ENCODE assay signal across 29 cellular contexts in genomic region chr1:201060586-201060985, GRCh38. TPM values are rescaled to one million over a fixed set of nuclear protein-coding genes. Genes with fewer than 3 reads are reported as not detected.
"Had no signal": no experiment of that assay in that cellular context is flagged by ENCODE, and none has a peak within 500 bp of the region (broad histone marks: within the 10 kb centered on the region; RNA-seq: fewer than 3 reads in every experiment).

No MANE protein-coding gene starts in this region.

- H3K27me3 ChIP-seq: cardiac muscle cell, ovary, stomach, suprapubic skin, transverse colon, uterus had no signal

- FAIRE-seq: endometrium had no signal

- H3K4me1 ChIP-seq: suprapubic skin, uterus had no signal

- H3K9me3 ChIP-seq: ovary, stomach, suprapubic skin, transverse colon, uterus had no signal

- H3K4me3 ChIP-seq: cardiac muscle cell, ovary, skin epidermis, stomach, suprapubic skin, transverse colon, uterus had no signal

- DNase-seq: activated B cell treated with CpG ODN at 0.5 μM for 24 hours; activated CD4-positive, alpha-beta T cell treated with anti-CD3 and anti-CD28 coated beads for 4 hours; activated CD4-positive, alpha-beta T cell treated with anti-CD3 and anti-CD28 coated beads, Interleukin-2, amount 50 U/mL, for 48 hours; activated CD8-positive, alpha-beta memory T cell treated with anti-CD3 and anti-CD28 coated beads, Interleukin-2, amount 50 U/mL, for 48 hours; activated naive CD4-positive, alpha-beta T cell treated with anti-CD3 and anti-CD28 coated beads, Interleukin-2, amount 10 ng/mL, durations not matched to agents 7 days and 5 days; activated T-cell treated with anti-CD3 and anti-CD28 coated beads, Interleukin-2, amount 50 U/mL, for 4 hours; effector CD4-positive, alpha-beta T cell; mammary epithelial cell; naive thymus-derived CD8-positive, alpha-beta T cell; ovary; right cardiac atrium; stimulated activated CD4-positive, alpha-beta T cell treated with anti-CD3 and anti-CD28 coated beads, Interleukin-1b, Interleukin-23, amount 100 ng/mL, for 48 hours; T-helper 9 cell; transverse colon; uterus had no signal

- H3K36me3 Mint-ChIP-seq: activated naive CD4-positive, alpha-beta T cell treated with anti-CD3 and anti-CD28 coated beads, Interleukin-2, amount 10 ng/mL, durations not matched to agents 7 days and 5 days; mesothelial cell of epicardium; naive thymus-derived CD8-positive, alpha-beta T cell; stimulated activated effector memory CD8-positive, alpha-beta T cell treated with anti-CD3 and anti-CD28 coated beads, Interleukin-12 subunit alpha, Interleukin-12 subunit beta, amount 100 ng/mL, for 72 hours had no signal

- H3K4me3 Mint-ChIP-seq: activated B cell treated with CpG ODN at 0.5 μM for 24 hours; activated naive CD4-positive, alpha-beta T cell treated with anti-CD3 and anti-CD28 coated beads, Interleukin-2, amount 10 ng/mL, durations not matched to agents 7 days and 5 days; activated T-cell treated with anti-CD3 and anti-CD28 coated beads, Interleukin-2, amount 50 U/mL, for 4 hours; dendritic cell treated with granulocyte-macrophage colony-stimulating factor and Interleukin-4, amounts not matched to agents 40 ng/mL and 50 ng/mL, for 4 days; mesothelial cell of epicardium; naive thymus-derived CD8-positive, alpha-beta T cell; stimulated activated effector memory CD8-positive, alpha-beta T cell treated with anti-CD3 and anti-CD28 coated beads, Interleukin-12 subunit alpha, Interleukin-12 subunit beta, amount 100 ng/mL, for 72 hours had no signal

- ATAC-seq: activated T-cell treated with anti-CD3 and anti-CD28 coated beads, Interleukin-2, amount 50 U/mL, for 4 hours; naive thymus-derived CD8-positive, alpha-beta T cell; right cardiac atrium; stimulated activated effector memory CD8-positive, alpha-beta T cell treated with anti-CD3 and anti-CD28 coated beads, Interleukin-12 subunit alpha, Interleukin-12 subunit beta, amount 100 ng/mL, for 72 hours had no signal

- H3K36me3 ChIP-seq: cardiac muscle cell, ovary, stomach, suprapubic skin, transverse colon, uterus had no signal

- H3K27ac ChIP-seq: cardiac muscle cell, ovary, skin epidermis, stomach, suprapubic skin, transverse colon, uterus had no signal

- H3K27ac Mint-ChIP-seq: activated B cell treated with CpG ODN at 0.5 μM for 24 hours; activated naive CD4-positive, alpha-beta T cell treated with anti-CD3 and anti-CD28 coated beads, Interleukin-2, amount 10 ng/mL, durations not matched to agents 7 days and 5 days; dendritic cell treated with granulocyte-macrophage colony-stimulating factor and Interleukin-4, amounts not matched to agents 40 ng/mL and 50 ng/mL, for 4 days; mesothelial cell of epicardium; naive thymus-derived CD8-positive, alpha-beta T cell; stimulated activated effector memory CD8-positive, alpha-beta T cell treated with anti-CD3 and anti-CD28 coated beads, Interleukin-12 subunit alpha, Interleukin-12 subunit beta, amount 100 ng/mL, for 72 hours had no signal

- H3K9me3 Mint-ChIP-seq: activated B cell treated with CpG ODN at 0.5 μM for 24 hours; activated naive CD4-positive, alpha-beta T cell treated with anti-CD3 and anti-CD28 coated beads, Interleukin-2, amount 10 ng/mL, durations not matched to agents 7 days and 5 days; activated T-cell treated with anti-CD3 and anti-CD28 coated beads, Interleukin-2, amount 50 U/mL, for 4 hours; dendritic cell treated with granulocyte-macrophage colony-stimulating factor and Interleukin-4, amounts not matched to agents 40 ng/mL and 50 ng/mL, for 4 days; mesothelial cell of epicardium; naive thymus-derived CD8-positive, alpha-beta T cell; stimulated activated effector memory CD8-positive, alpha-beta T cell treated with anti-CD3 and anti-CD28 coated beads, Interleukin-12 subunit alpha, Interleukin-12 subunit beta, amount 100 ng/mL, for 72 hours had no signal

RNA-seq across cellular contexts. Expression of gene CACNA1S, which starts 51.6 kb away (rescaled TPM):
- total RNA-seq: activated B cell treated with CpG ODN at 0.5 μM for 24 hours; activated CD8-positive, alpha-beta memory T cell treated with anti-CD3 and anti-CD28 coated beads for 36 hours; activated T-cell treated with anti-CD3 and anti-CD28 coated beads, Interleukin-2, amount 50 U/mL, for 4 hours; epithelial cell of proximal tubule; fibroblast of lung; left ventricle myocardium superior; mammary epithelial cell; mesothelial cell of epicardium; naive thymus-derived CD8-positive, alpha-beta T cell; pulmonary artery endothelial cell; suprapubic skin; T-helper 1 cell treated with Interleukin-12 subunit alpha and Interleukin-12 subunit beta and Interleukin-4 antibody, amounts not matched to agents 30 ng/mL and 1 ng/mL, for 36 hours; transverse colon had no signal
- polyA plus RNA-seq: cardiac muscle cell; fibroblast of lung; mammary epithelial cell; naive thymus-derived CD8-positive, alpha-beta T cell; right cardiac atrium; stomach had no signal
